Comparison of ENCODE assay signal across 28 cellular contexts in the genomic region with DNA sequence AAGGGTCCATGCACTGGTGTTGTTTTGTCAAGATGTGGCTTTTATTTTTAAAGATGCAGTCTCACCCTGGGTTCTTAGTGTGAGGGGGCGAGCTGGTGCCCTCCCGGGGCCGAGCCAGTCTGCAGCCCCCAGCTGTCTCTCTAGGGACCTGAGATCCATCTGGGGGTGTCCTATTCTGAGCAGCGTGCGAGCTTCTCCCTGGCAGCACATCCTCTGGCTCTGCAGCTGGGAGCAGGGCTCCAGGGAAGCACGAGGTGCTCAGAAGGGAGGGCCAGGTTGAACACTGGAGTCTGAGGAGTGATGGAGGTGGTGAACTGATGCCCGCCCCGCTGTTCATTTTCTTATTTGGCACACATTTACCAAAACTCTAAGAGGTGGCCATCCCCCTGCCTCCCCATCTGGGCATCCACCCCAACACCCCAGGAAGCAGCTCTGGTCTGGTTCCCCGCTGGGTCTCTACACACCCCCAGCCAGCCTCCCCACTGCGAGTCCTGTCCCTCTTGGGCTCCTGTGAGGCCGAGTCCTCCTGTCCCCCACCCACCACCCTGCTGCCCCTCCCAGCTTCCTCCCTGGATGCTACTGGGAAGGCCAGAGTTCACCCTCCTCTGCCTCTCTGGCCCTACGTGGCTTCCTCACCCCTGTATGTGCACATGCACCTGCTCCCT.
DNase-seq lines count a peak whose midpoint lies in the region; ATAC-seq, FAIRE-seq and TF ChIP-seq lines count a peak whose summit lies in the region.
"Had no signal": no experiment of that assay in that cellular context is flagged by ENCODE, and none has a peak within 500 bp of the region (broad histone marks: within the 10 kb centered on the region; RNA-seq: fewer than 3 reads in every experiment).

No MANE protein-coding gene starts in this region.

- H3K9me3 ChIP-seq in neuronal stem cell (replicated peaks in 1 of 2; ENCODE audit: control insufficient read depth in 2 of 2, insufficient read depth in 1 of 2, low read depth in 1 of 2, low read length in 2 of 2), result peaks cover 0 to 4% of the 10 kb centered on the region in 2 donors
- no peaks in the 10 kb centered on the region for H3K9me3 ChIP-seq in upper lobe of right lung
- H3K9me3 ChIP-seq: BE2C, SJSA1 had no signal

- no peak for TF ChIP-seq CTCF in upper lobe of right lung (IDR thresholded peaks at IDR 0.05)

- H3K4me1 ChIP-seq in neuronal stem cell (ENCODE audit: control insufficient read depth in 2 of 2, insufficient read depth in 1 of 2, low read depth in 1 of 2, low read length in 2 of 2) (peaks cover 0 to 7% of the 10 kb centered on the region in 2 donors), upper lobe of right lung (no peaks in the 10 kb centered on the region)
- H3K4me1 ChIP-seq: BE2C, SJSA1 had no signal

- H3K36me3 ChIP-seq in neuronal stem cell (replicated peaks in 1 of 2; ENCODE audit: control insufficient read depth in 2 of 2, insufficient read depth in 2 of 2, low read length in 2 of 2) (no peaks in the 10 kb centered on the region), upper lobe of right lung (no peaks in the 10 kb centered on the region)
- H3K36me3 ChIP-seq: BE2C, SJSA1 had no signal

- no peak overlapping the region for H3K14ac ChIP-seq in neuronal stem cell (ENCODE audit: low read length)

- peak overlapping the region; percentile 54 for H3K18ac ChIP-seq in neuronal stem cell (ENCODE audit: low read length)

- intact Hi-C loops in left ventricle myocardium superior (cut with micrococcal nuclease), result no loop called here
- intact Hi-C loops in left cardiac atrium (cut with DNase I), result no loop called here
- intact Hi-C loops in upper lobe of right lung (cut with DNase I), result no loop called here

- no peak overlapping the region for H3K4ac ChIP-seq in neuronal stem cell (ENCODE audit: low read length)

- H2BK12ac ChIP-seq in neuronal stem cell (ENCODE audit: low read length), result no peak overlapping the region

- H3K4me2 ChIP-seq in neuronal stem cell (ENCODE audit: insufficient read depth, low read length, poor library complexity, severe bottlenecking), result no peak overlapping the region

- peak; percentile 36 for DNase-seq in NCI-H2171 treated with DMSO at 0.1 percent for 48 hours (lab: John Stamatoyannopoulos, UW)
- no peak for DNase-seq in NCI-H2171 (lab: John Stamatoyannopoulos, UW)
- peak; percentile 10 for DNase-seq in left ventricle myocardium superior
- DNase-seq in left cardiac atrium, result no peak
- no peak for DNase-seq in neuronal stem cell (ENCODE audit: low spot score)
- peak; percentile 29 for DNase-seq in upper lobe of right lung
- DNase-seq in RCC 7860 (ENCODE audit: low spot score), result no peak
- DNase-seq: ACHN; BE2C; CD4-positive, CD25-positive, alpha-beta regulatory T cell; DMS153; DND-41; GOT3; HCEC 1CT; IMR-90; KG1; MM.1S; NCI-H1694; NCI-H2081; NCI-H345; NCI-H510A treated with DMSO at 0.1 percent for 48 hours; NCI-H82; NK-92 treated with Interleukin-12 subunit alpha and Interleukin-12 subunit beta, amount 100 ng/mL, for 24 hours; PC-3; Right ventricle myocardium superior had no signal

- peak overlapping the region; percentile 31 for H2AK5ac ChIP-seq in neuronal stem cell (ENCODE audit: low read depth, low read length)

- H2BK15ac ChIP-seq in neuronal stem cell (ENCODE audit: low read length), result no peak overlapping the region

- H2AFZ ChIP-seq in neuronal stem cell (ENCODE audit: low read length), result no peak overlapping the region

- H2BK5ac ChIP-seq in neuronal stem cell (ENCODE audit: low read length), result peak overlapping the region; percentile 57

- no peak overlapping the region for H3K9ac ChIP-seq in neuronal stem cell (ENCODE audit: low read depth, low read length, poor library complexity)

- no peak overlapping the region for H2BK120ac ChIP-seq in neuronal stem cell (ENCODE audit: low read depth, low read length)

- no CpG with 5 or more reads among the region's 12 CpGs for WGBS in neuronal stem cell (ENCODE audit: extremely low coverage in 2 of 2, insufficient read length in 2 of 2, insufficient replicate concordance in 1 of 2), 2 donors

- ATAC-seq in left ventricle myocardium superior (no peak), left cardiac atrium (no peak), upper lobe of right lung (no peak), GM21576 (IDR thresholded peaks at IDR 0.05; ENCODE audit: unreplicated experiment) (no peak)
- ATAC-seq: PC-3 had no signal

- H3K27ac ChIP-seq in neuronal stem cell (replicated peaks; ENCODE audit: low read length) (no peak overlapping the region), upper lobe of right lung (no peak overlapping the region)
- H3K27ac ChIP-seq: 22Rv1, SJSA1 had no signal

- H4K8ac ChIP-seq in neuronal stem cell (ENCODE audit: low read depth, low read length), result no peak overlapping the region

- no peak for FAIRE-seq in RCC 7860 (lab: Jason Lieb, UNC)

- no peak overlapping the region for H3K23ac ChIP-seq in neuronal stem cell (ENCODE audit: low read depth, low read length, poor library complexity)

- H3K79me1 ChIP-seq in neuronal stem cell (ENCODE audit: low read depth, low read length), result no peaks in the 10 kb centered on the region

- no peak overlapping the region for H4K91ac ChIP-seq in neuronal stem cell (ENCODE audit: low read depth, low read length, poor library complexity)

- H3K4me3 ChIP-seq in neuronal stem cell (ENCODE audit: low read length in 2 of 2) (no peak overlapping the region), upper lobe of right lung (no peak overlapping the region)
- H3K4me3 ChIP-seq: SJSA1 had no signal

- H3K27me3 ChIP-seq in neuronal stem cell (ENCODE audit: control insufficient read depth in 3 of 3, insufficient read depth in 3 of 3, low read depth in 1 of 3, low read length in 3 of 3) (no peaks in the 10 kb centered on the region), upper lobe of right lung (peaks cover 15% of the 10 kb centered on the region)
- H3K27me3 ChIP-seq: BE2C, SJSA1 had no signal

Comparison
In these comparisons a context has a peak if more than half of its experiments do, and no peak if none do; other contexts are left out.
1. DNase-seq: peak in NCI-H2171 treated with DMSO at 0.1 percent for 48 hours (single experiment), left ventricle myocardium superior (single experiment) and upper lobe of right lung (single experiment); none in NCI-H2171 (single experiment), left cardiac atrium (single experiment), neuronal stem cell (single experiment) and RCC 7860 (single experiment).